ENCODE assay signal across 34 cellular contexts in the genomic region with DNA sequence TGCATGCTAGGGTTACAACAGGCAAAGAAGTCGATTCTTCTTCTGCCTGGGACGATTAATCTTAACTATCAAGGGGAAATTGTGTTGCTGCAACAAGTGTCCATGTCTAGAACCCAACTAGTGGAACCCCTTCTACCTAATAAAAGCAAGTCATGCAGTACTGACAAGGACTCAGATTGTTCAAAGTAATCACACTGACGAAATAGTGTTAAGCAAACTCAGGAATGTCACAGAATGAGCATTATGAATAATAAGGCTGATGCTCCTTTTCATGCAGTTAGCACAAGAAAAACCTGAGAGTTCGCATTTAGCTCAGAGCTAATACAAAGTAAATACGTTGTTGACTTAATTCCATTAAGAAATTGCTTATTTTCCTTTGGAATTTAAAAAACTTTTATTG. TPM values are rescaled to one million over a fixed set of nuclear protein-coding genes. Genes with fewer than 3 reads are reported as not detected.
A peak's percentile ranks its signal among the peaks of the same experiment; 100 is the strongest.
DNase-seq lines count a peak whose midpoint lies in the region; ATAC-seq and TF ChIP-seq lines count a peak whose summit lies in the region.
"Had no signal": no experiment of that assay in that cellular context is flagged by ENCODE, and none has a peak within 500 bp of the region (broad histone marks: within the 10 kb centered on the region; RNA-seq: fewer than 3 reads in every experiment).

No MANE protein-coding gene starts in this region.

- H3F3A ChIP-seq in smooth muscle cell (ENCODE audit: low read depth), result no peaks in the 10 kb centered on the region

- no peaks in the 10 kb centered on the region for H4K20me1 ChIP-seq in smooth muscle cell (ENCODE audit: low read depth)

- H3K9me3 ChIP-seq in smooth muscle cell (replicated peaks; ENCODE audit: low read depth), result no peaks in the 10 kb centered on the region
- H3K9me3 ChIP-seq: esophagus squamous epithelium, gastroesophageal sphincter, ovary, Peyer's patch, right atrium auricular region, spleen had no signal

- 87% methylated on average over 5 of the region's 5 CpGs for WGBS in smooth muscle cell (ENCODE audit: low lambda C conversion rate)

- no peak overlapping the region for H3K4me3 ChIP-seq in astrocyte of the spinal cord (ENCODE audit: low read depth, low read length)
- no peak overlapping the region for H3K4me3 ChIP-seq in smooth muscle cell
- H3K4me3 ChIP-seq: esophagus squamous epithelium, gastroesophageal sphincter, GM12878, hepatocyte, ovary, Peyer's patch, right atrium auricular region, spleen had no signal

- H3K4me2 ChIP-seq in smooth muscle cell, result no peak overlapping the region
- H3K4me2 ChIP-seq: hepatocyte, KMS-11 had no signal

- no peak overlapping the region for H3K9ac ChIP-seq in smooth muscle cell (ENCODE audit: low read depth)
- H3K9ac ChIP-seq: KMS-11 had no signal

- H3K79me2 ChIP-seq in smooth muscle cell (ENCODE audit: low read depth), result no peaks in the 10 kb centered on the region
- H3K79me2 ChIP-seq: hepatocyte had no signal

- H3K4me1 ChIP-seq in smooth muscle cell (ENCODE audit: low read depth), result no peaks in the 10 kb centered on the region
- H3K4me1 ChIP-seq: esophagus squamous epithelium, gastroesophageal sphincter, Peyer's patch, right atrium auricular region, spleen had no signal

- TF ChIP-seq CTCF in astrocyte of the spinal cord (IDR thresholded peaks at IDR 0.05; ENCODE audit: low read depth, low read length) (no peak), smooth muscle cell (IDR thresholded peaks at IDR 0.05; ENCODE audit: borderline replicate concordance, insufficient read depth, poor library complexity, severe bottlenecking) (no peak)

- H3K27me3 ChIP-seq in smooth muscle cell (ENCODE audit: low read depth), result no peaks in the 10 kb centered on the region
- H3K27me3 ChIP-seq: esophagus squamous epithelium, gastroesophageal sphincter, hepatocyte, ovary, Peyer's patch, right atrium auricular region, spleen had no signal

- in situ Hi-C loops in astrocyte of the spinal cord (cut with HindIII; ENCODE audit: low sequenced_read_pairs), result no loop called here

- DNase-seq in LHCN-M2 (ENCODE audit: low read depth) (peak; percentile 26), astrocyte of the spinal cord (ENCODE audit: low read depth, low spot score) (peak; percentile 17), iris pigment epithelial cell (ENCODE audit: low read depth) (peak; percentile 17), smooth muscle cell (lab: John Stamatoyannopoulos, UW; ENCODE audit: unreplicated experiment) (no peak), T-helper 2 cell (no peak), DMS79 treated with DMSO at 0.1 percent for 48 hours (lab: John Stamatoyannopoulos, UW) (no peak)
- DNase-seq: activated CD4-positive, alpha-beta T cell treated with anti-CD3 and anti-CD28 coated beads for 36 hours; activated CD8-positive, alpha-beta T cell treated with anti-CD3 and anti-CD28 coated beads, Interleukin-2, amount 10 ng/mL, durations not matched to agents 7 days and 5 days; activated naive CD4-positive, alpha-beta T cell treated with anti-CD3 and anti-CD28 coated beads for 36 hours; caudate nucleus; CD8-positive, alpha-beta memory T cell; endodermal cell; esophagus squamous epithelium; H7; left colon; NCI-H1436; NCI-H2081 treated with DMSO at 0.1 percent for 48 hours; NCI-H2227 treated with DMSO at 0.1 percent for 48 hours; nephron progenitor cell; ovary; Peyer's patch; SHP77 treated with DMSO at 0.1 percent for 48 hours; spleen; stimulated activated CD4-positive, alpha-beta T cell treated with anti-CD3 and anti-CD28 coated beads, Interleukin-2, amount 100 ng/mL, for 24 hours; T-helper 9 cell had no signal

- H2AFZ ChIP-seq in smooth muscle cell (ENCODE audit: low read depth), result no peak overlapping the region
- H2AFZ ChIP-seq: hepatocyte had no signal

- no peak for ATAC-seq in HG03521 (IDR thresholded peaks at IDR 0.05; ENCODE audit: unreplicated experiment)
- ATAC-seq: activated CD4-positive, alpha-beta T cell treated with anti-CD3 and anti-CD28 coated beads for 36 hours; activated CD8-positive, alpha-beta T cell treated with anti-CD3 and anti-CD28 coated beads, Interleukin-2, amount 10 ng/mL, durations not matched to agents 7 days and 5 days; gastroesophageal sphincter; GM12878; left colon had no signal

- no peaks in the 10 kb centered on the region for H3K36me3 ChIP-seq in smooth muscle cell (ENCODE audit: low read depth)
- H3K36me3 ChIP-seq: esophagus squamous epithelium, gastroesophageal sphincter, ovary, Peyer's patch, right atrium auricular region, spleen had no signal

- peak overlapping the region; percentile 1 for H3K27ac ChIP-seq in smooth muscle cell (ENCODE audit: low read depth)
- H3K27ac ChIP-seq: esophagus squamous epithelium, gastroesophageal sphincter, hepatocyte, KMS-11, ovary, Peyer's patch, right atrium auricular region, spleen, VCaP had no signal

RNA-seq across cellular contexts. Expression of gene TRIM42, which starts 47.5 kb away (rescaled TPM):
- total RNA-seq in LHCN-M2 (2014; rRNA removed) (not detected in 2 replicates), smooth muscle cell (not detected in 2 replicates)
- polyA plus RNA-seq in LHCN-M2 (2012), result not detected
- not detected in 2 replicates for polyA plus RNA-seq in smooth muscle cell
- total RNA-seq: activated CD4-positive, alpha-beta T cell treated with anti-CD3 and anti-CD28 coated beads for 36 hours; activated CD8-positive, alpha-beta T cell treated with anti-CD3 and anti-CD28 coated beads, Interleukin-2, amount 10 ng/mL, durations not matched to agents 7 days and 5 days; activated naive CD4-positive, alpha-beta T cell treated with anti-CD3 and anti-CD28 coated beads for 36 hours; CD8-positive, alpha-beta memory T cell; endodermal cell; esophagus squamous epithelium; gastroesophageal sphincter; GM12878; H7; hepatocyte; left colon; lung microvascular endothelial cell; ovary; Peyer's patch; right atrium auricular region; spleen had no signal
- polyA plus RNA-seq: BJ; CD8-positive, alpha-beta memory T cell; hepatocyte; ovary; spleen had no signal

Comparison
In these comparisons a context has a peak if more than half of its experiments do, and no peak if none do; other contexts are left out.
1. DNase-seq: peak in LHCN-M2 (single experiment), astrocyte of the spinal cord (single experiment) and iris pigment epithelial cell (single experiment); none in smooth muscle cell (single experiment), T-helper 2 cell (0 of 5) and DMS79 treated with DMSO at 0.1 percent for 48 hours (single experiment).